In the genomic region with DNA sequence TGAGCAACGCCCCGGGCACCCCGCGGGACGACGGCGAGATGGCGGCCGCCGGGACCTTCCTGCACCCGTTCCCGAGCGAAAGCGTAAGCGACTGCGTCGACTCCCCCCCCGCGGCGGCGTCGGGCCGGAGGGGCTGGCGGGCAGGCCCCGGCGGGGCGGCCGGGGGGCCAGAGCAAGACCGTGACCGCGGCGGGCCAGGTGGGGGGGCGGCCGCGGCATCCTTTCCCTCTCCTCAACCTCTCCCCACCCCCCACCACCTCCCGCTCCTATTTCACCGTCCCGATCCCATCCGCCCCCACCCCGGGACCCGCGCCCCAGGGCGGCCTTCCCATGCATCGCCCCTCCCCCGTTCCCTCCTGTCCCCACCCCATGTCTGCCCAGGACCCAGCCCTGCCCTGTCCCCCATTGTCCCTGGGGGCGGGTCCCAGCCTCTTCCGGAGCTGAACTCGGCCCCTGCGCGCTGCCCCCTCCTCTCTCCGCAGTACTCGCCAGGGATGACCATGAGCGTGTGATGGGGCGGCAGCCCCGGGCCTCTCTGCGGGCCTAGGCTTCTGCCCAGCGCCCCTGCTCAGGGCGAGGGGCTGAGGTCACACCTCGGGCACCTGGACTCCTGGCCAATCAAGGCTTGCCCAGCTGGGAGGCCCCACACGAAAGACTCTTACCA, we compare ENCODE assay signal across 9 cellular contexts. TPM values are rescaled to one million over a fixed set of nuclear protein-coding genes. Genes with fewer than 3 reads are reported as not detected.
DNase-seq lines count a peak whose midpoint lies in the region; ATAC-seq, FAIRE-seq and TF ChIP-seq lines count a peak whose summit lies in the region.
"Had no signal": no experiment of that assay in that cellular context is flagged by ENCODE, and none has a peak within 500 bp of the region (broad histone marks: within the 10 kb centered on the region; RNA-seq: fewer than 3 reads in every experiment).

No MANE protein-coding gene starts in this region.

- BruUV-seq in A673 (replicated peaks; lab: Mats Ljungman, UMichigan): TSS peak; percentile 72

- H3K9ac ChIP-seq in HUES48 (ENCODE audit: low read depth, low read length): no peak overlapping the region

- H3K36me3 Mint-ChIP-seq in activated naive CD4-positive, alpha-beta T cell treated with anti-CD3 and anti-CD28 coated beads, Interleukin-2, amount 10 ng/mL, durations not matched to agents 7 days and 5 days: peaks cover 10% of the 10 kb centered on the region

- DNase-seq in A673 (ENCODE audit: low spot score) (peak; percentile 52), bronchial epithelial cell (ENCODE audit: low read depth) (no peak), NCI-H226 (no peak), HK-2 (ENCODE audit: unreplicated experiment) (no peak)
- no peak for DNase-seq in activated naive CD4-positive, alpha-beta T cell treated with anti-CD3 and anti-CD28 coated beads, Interleukin-2, amount 10 ng/mL, durations not matched to agents 7 days and 5 days
- DNase-seq: activated gamma-delta T cell had no signal

- FAIRE-seq in bronchial epithelial cell (lab: Jason Lieb, UNC): no peak

- no peaks in the 10 kb centered on the region for H3K9me3 Mint-ChIP-seq in activated naive CD4-positive, alpha-beta T cell treated with anti-CD3 and anti-CD28 coated beads, Interleukin-2, amount 10 ng/mL, durations not matched to agents 7 days and 5 days

- peaks cover 30% of the 10 kb centered on the region for H3K4me1 Mint-ChIP-seq in activated naive CD4-positive, alpha-beta T cell treated with anti-CD3 and anti-CD28 coated beads, Interleukin-2, amount 10 ng/mL, durations not matched to agents 7 days and 5 days

- POLR2A ChIA-PET in A673 (lab: Charles Lee; ENCODE audit: low non-redundant PET): interaction anchor here (0.6 kb wide), 1 partner anchor 20 kb away, joined by 4 read pairs; no protein-coding TSS in a partner anchor

- intact Hi-C loops in A673 (cut with micrococcal nuclease; ENCODE audit: unreplicated experiment): no loop called here

- H3K9me3 ChIP-seq in A673 (ENCODE audit: low read depth, low read length, poor library complexity, severe bottlenecking) (no peaks in the 10 kb centered on the region), HUES48 (ENCODE audit: control insufficient read depth, insufficient read depth, low read length) (no peaks in the 10 kb centered on the region), mesodermal cell (ENCODE audit: control insufficient read depth, low read length) (no peaks in the 10 kb centered on the region)

- peaks cover 75% of the 10 kb centered on the region for H3K4me1 ChIP-seq in A673 (ENCODE audit: insufficient read depth, low read length, poor library complexity, severe bottlenecking)
- H3K4me1 ChIP-seq in HUES48 (ENCODE audit: control insufficient read depth, insufficient read depth, low read length): peaks cover 20% of the 10 kb centered on the region
- H3K4me1 ChIP-seq in mesodermal cell (ENCODE audit: control insufficient read depth, insufficient read depth, low read length, poor library complexity, severe bottlenecking): peaks cover 41% of the 10 kb centered on the region

- CTCF ChIA-PET in A673 (lab: Charles Lee): interaction anchor here (0.6 kb wide), 1 partner anchor 18 kb away, joined by 5 read pairs; no protein-coding TSS in a partner anchor
- CTCF ChIA-PET in activated naive CD4-positive, alpha-beta T cell treated with anti-CD3 and anti-CD28 coated beads, Interleukin-2, amount 10 ng/mL, durations not matched to agents 7 days and 5 days (lab: Charles Lee): no interaction called here

- no peak for ATAC-seq in HG03045 (IDR thresholded peaks at IDR 0.05; ENCODE audit: unreplicated experiment)

- H3K36me3 ChIP-seq in A673 (ENCODE audit: insufficient read depth, low read length, poor library complexity, severe bottlenecking) (peaks cover 35% of the 10 kb centered on the region), HUES48 (ENCODE audit: control insufficient read depth, insufficient read depth, low read length) (peaks cover 18% of the 10 kb centered on the region), bronchial epithelial cell (ENCODE audit: control insufficient read depth, insufficient read depth, low read length) (no peaks in the 10 kb centered on the region), mesodermal cell (ENCODE audit: control insufficient read depth, insufficient read depth, low read length) (peaks cover 28% of the 10 kb centered on the region)

- WGBS in mesodermal cell (ENCODE audit: insufficient coverage in 2 of 2), 2 experiments: 7 to 16% methylated on average over 18 to 56 of the region's 60 CpGs

- H3K27ac Mint-ChIP-seq in activated naive CD4-positive, alpha-beta T cell treated with anti-CD3 and anti-CD28 coated beads, Interleukin-2, amount 10 ng/mL, durations not matched to agents 7 days and 5 days: no peak overlapping the region

- TF ChIP-seq CTCF in A673 (conservative IDR thresholded peaks at IDR 0.05; ENCODE audit: low read depth, low read length): no peak
- no peak for TF ChIP-seq CTCF in bronchial epithelial cell (IDR thresholded peaks at IDR 0.05; ENCODE audit: insufficient read depth, low read length, severe bottlenecking)

- H3K27me3 Mint-ChIP-seq in activated naive CD4-positive, alpha-beta T cell treated with anti-CD3 and anti-CD28 coated beads, Interleukin-2, amount 10 ng/mL, durations not matched to agents 7 days and 5 days: peaks cover 10% of the 10 kb centered on the region

- H3K4me3 Mint-ChIP-seq in activated naive CD4-positive, alpha-beta T cell treated with anti-CD3 and anti-CD28 coated beads, Interleukin-2, amount 10 ng/mL, durations not matched to agents 7 days and 5 days: no peak overlapping the region

- H3K4me3 ChIP-seq in A673 (ENCODE audit: low read depth, low read length, poor library complexity, severe bottlenecking): peak overlapping the region; percentile 34
- H3K4me3 ChIP-seq in HUES48 (ENCODE audit: low read depth, low read length): peak overlapping the region; percentile 44; the same call in 1 of the 2 replicates
- H3K4me3 ChIP-seq in bronchial epithelial cell (ENCODE audit: low read depth, low read length): peak overlapping the region; percentile 53
- H3K4me3 ChIP-seq in mesodermal cell (ENCODE audit: extremely low read depth, insufficient read depth, low read length, poor library complexity, severe bottlenecking): peak overlapping the region; percentile 11

- H3K27me3 ChIP-seq in A673 (replicated peaks; ENCODE audit: insufficient read depth, low read depth, low read length, poor library complexity): no peaks in the 10 kb centered on the region
- H3K27me3 ChIP-seq in HUES48 (ENCODE audit: control insufficient read depth, insufficient read depth, low read length): no peaks in the 10 kb centered on the region
- H3K27me3 ChIP-seq in bronchial epithelial cell (ENCODE audit: control insufficient read depth, insufficient read depth, low read length): no peaks in the 10 kb centered on the region

- peak overlapping the region; percentile 79 for H3K27ac ChIP-seq in A673 (ENCODE audit: low read depth, low read length, poor library complexity, severe bottlenecking)
- H3K27ac ChIP-seq in HUES48 (ENCODE audit: low read depth, low read length): peak overlapping the region; percentile 36
- H3K27ac ChIP-seq in mesodermal cell (ENCODE audit: low read depth, low read length, severe bottlenecking): peak overlapping the region; percentile 5

RNA-seq across cellular contexts. Expression of a gene that starts 4.1 kb away (rescaled TPM):
- 153 and 223 TPM in 2 replicates for total RNA-seq in A673 (2021)
- total RNA-seq in bronchial epithelial cell: 6.7 and 15.3 TPM in 2 replicates
- 302 TPM for polyA plus RNA-seq in mesodermal cell (2013, experiment 1 of 2)
- 255 TPM for polyA plus RNA-seq in mesodermal cell (2013, experiment 2 of 2)

RNA-seq across cellular contexts. Expression of a gene that starts 14.7 kb away (rescaled TPM):
- 242 and 248 TPM in 2 replicates for total RNA-seq in A673 (2021)
- total RNA-seq in bronchial epithelial cell: 13.2 and 17.1 TPM in 2 replicates
- 89.4 TPM for polyA plus RNA-seq in mesodermal cell (2013, experiment 1 of 2)
- polyA plus RNA-seq in mesodermal cell (2013, experiment 2 of 2): 70.1 TPM

RNA-seq across cellular contexts. Expression of a gene that starts 36.4 kb away (rescaled TPM):
- total RNA-seq in A673 (2021) (not detected in 2 replicates), bronchial epithelial cell (under 0.01 TPM in 1 of 2 replicates, not detected in the other)
- not detected for polyA plus RNA-seq in mesodermal cell (2013, experiment 1 of 2)
- not detected for polyA plus RNA-seq in mesodermal cell (2013, experiment 2 of 2)

RNA-seq across cellular contexts. Expression of a gene that starts 47.9 kb away (rescaled TPM):
- total RNA-seq in A673 (2021) (4.0 and 4.7 TPM in 2 replicates), bronchial epithelial cell (123 and 166 TPM in 2 replicates)
- polyA plus RNA-seq in mesodermal cell (2013, experiment 1 of 2): 38.5 TPM
- 29.4 TPM for polyA plus RNA-seq in mesodermal cell (2013, experiment 2 of 2)

Comparison
In these comparisons a context has a peak if more than half of its experiments do, and no peak if none do; other contexts are left out.
1. H3K27ac ChIP-seq: peak in every context shown above with its lines; median percentile 79 in A673; 36 in HUES48; 5 in mesodermal cell.
2. RNA of a gene that starts 14.7 kb away (total RNA-seq): 242 to 248 TPM in A673; 13.2 to 17.1 TPM in bronchial epithelial cell; every median in the first group is over 10 times any median in the second.
3. Peak in every context shown above with its lines, with median percentiles within 50 percentile points of each other: H3K4me3 ChIP-seq.